ENCODE assay signal across 1 cellular context in genomic region chr9:92790542-92791527, GRCh38.
A peak's percentile ranks its signal among the peaks of the same experiment; 100 is the strongest.
TF ChIP-seq lines count a peak whose summit lies in the region.

No MANE protein-coding gene starts in this region.

TF ChIP-seq in GM12878, 131 proteins besides CTCF, POLR2A, EP300 and RAD21 (continued from another document and continues in another):
- TF ChIP-seq, protein P1, sequence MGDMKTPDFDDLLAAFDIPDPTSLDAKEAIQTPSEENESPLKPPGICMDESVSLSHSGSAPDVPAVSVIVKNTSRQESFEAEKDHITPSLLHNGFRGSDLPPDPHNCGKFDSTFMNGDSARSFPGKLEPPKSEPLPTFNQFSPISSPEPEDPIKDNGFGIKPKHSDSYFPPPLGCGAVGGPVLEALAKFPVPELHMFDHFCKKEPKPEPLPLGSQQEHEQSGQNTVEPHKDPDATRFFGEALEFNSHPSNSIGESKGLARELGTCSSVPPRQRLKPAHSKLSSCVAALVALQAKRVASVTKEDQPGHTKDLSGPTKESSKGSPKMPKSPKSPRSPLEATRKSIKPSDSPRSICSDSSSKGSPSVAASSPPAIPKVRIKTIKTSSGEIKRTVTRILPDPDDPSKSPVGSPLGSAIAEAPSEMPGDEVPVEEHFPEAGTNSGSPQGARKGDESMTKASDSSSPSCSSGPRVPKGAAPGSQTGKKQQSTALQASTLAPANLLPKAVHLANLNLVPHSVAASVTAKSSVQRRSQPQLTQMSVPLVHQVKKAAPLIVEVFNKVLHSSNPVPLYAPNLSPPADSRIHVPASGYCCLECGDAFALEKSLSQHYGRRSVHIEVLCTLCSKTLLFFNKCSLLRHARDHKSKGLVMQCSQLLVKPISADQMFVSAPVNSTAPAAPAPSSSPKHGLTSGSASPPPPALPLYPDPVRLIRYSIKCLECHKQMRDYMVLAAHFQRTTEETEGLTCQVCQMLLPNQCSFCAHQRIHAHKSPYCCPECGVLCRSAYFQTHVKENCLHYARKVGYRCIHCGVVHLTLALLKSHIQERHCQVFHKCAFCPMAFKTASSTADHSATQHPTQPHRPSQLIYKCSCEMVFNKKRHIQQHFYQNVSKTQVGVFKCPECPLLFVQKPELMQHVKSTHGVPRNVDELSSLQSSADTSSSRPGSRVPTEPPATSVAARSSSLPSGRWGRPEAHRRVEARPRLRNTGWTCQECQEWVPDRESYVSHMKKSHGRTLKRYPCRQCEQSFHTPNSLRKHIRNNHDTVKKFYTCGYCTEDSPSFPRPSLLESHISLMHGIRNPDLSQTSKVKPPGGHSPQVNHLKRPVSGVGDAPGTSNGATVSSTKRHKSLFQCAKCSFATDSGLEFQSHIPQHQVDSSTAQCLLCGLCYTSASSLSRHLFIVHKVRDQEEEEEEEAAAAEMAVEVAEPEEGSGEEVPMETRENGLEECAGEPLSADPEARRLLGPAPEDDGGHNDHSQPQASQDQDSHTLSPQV (IDR thresholded peaks at IDR 0.05): no peak
- TF ChIP-seq TARDBP (IDR thresholded peaks at IDR 0.05; ENCODE audit: borderline replicate concordance) (no peak), SKIL (IDR thresholded peaks at IDR 0.05; ENCODE audit: low read depth, poor library complexity, severe bottlenecking) (no peak), SMAD5 (IDR thresholded peaks at IDR 0.05; ENCODE audit: low read depth) (no peak), BHLHE40 (IDR thresholded peaks at IDR 0.05; ENCODE audit: borderline replicate concordance in 1 of 2, low read depth in 2 of 2, low read length in 1 of 2) (no peak), CBX5 (IDR thresholded peaks at IDR 0.05; ENCODE audit: low read depth) (no peak), CBFB (IDR thresholded peaks at IDR 0.05; ENCODE audit: low read depth) (0 out of 2 replicates have a peak, but pooled peaks have one; percentile 55), ZNF24 (IDR thresholded peaks at IDR 0.05) (no peak), HCFC1 (IDR thresholded peaks at IDR 0.05; ENCODE audit: low read length) (no peak), NFIC (IDR thresholded peaks at IDR 0.05; ENCODE audit: low read depth, low read length) (0 out of 2 replicates have a peak, but pooled peaks have one; percentile 25), EGR1 (IDR thresholded peaks at IDR 0.05; ENCODE audit: borderline replicate concordance in 1 of 2, low read depth in 2 of 2, low read length in 2 of 2) (no peak), NBN (IDR thresholded peaks at IDR 0.05) (no peak), NFYA (IDR thresholded peaks at IDR 0.05; ENCODE audit: borderline replicate concordance, low read depth, low read length) (no peak), TCF3 (IDR thresholded peaks at IDR 0.05; ENCODE audit: borderline replicate concordance, insufficient read depth, low read depth, low read length) (no peak), EED (IDR thresholded peaks at IDR 0.05; ENCODE audit: low read depth) (peak; percentile 46; the same call in 1 of the 2 replicates), NR2F1 (conservative IDR thresholded peaks at IDR 0.05) (no peak), IKZF2 (IDR thresholded peaks at IDR 0.05) (no peak), SIN3A (IDR thresholded peaks at IDR 0.05; ENCODE audit: low read depth, low read length) (no peak), SIX5 (IDR thresholded peaks at IDR 0.05; ENCODE audit: low read depth, low read length, severe bottlenecking) (no peak), TBL1XR1 (IDR thresholded peaks at IDR 0.05; ENCODE audit: low read depth, low read length) (peak; percentile 63; the same call in 1 of the 2 replicates), TCF7 (IDR thresholded peaks at IDR 0.05; ENCODE audit: borderline replicate concordance) (no peak), CREB1 (IDR thresholded peaks at IDR 0.05; ENCODE audit: low read depth) (no peak), IKZF1 (conservative IDR thresholded peaks at IDR 0.05) (no peak), IRF4 (IDR thresholded peaks at IDR 0.05; ENCODE audit: low read depth, low read length) (peak; percentile 58; the same call in 1 of the 2 replicates), TCF12 (IDR thresholded peaks at IDR 0.05; ENCODE audit: low read depth, low read length) (0 out of 2 replicates have a peak, but pooled peaks have one; percentile 14), ZNF217 (IDR thresholded peaks at IDR 0.05) (no peak), RUNX3 (IDR thresholded peaks at IDR 0.05; ENCODE audit: low read length) (peak; percentile 66), CHD2 (IDR thresholded peaks at IDR 0.05; ENCODE audit: borderline replicate concordance, low read depth, low read length) (no peak), YBX1 (IDR thresholded peaks at IDR 0.05) (no peak), KLF5 (IDR thresholded peaks at IDR 0.05; ENCODE audit: partially characterized antibody) (no peak), RELA (IDR thresholded peaks at IDR 0.05; ENCODE audit: borderline replicate concordance, partially characterized antibody) (peak; percentile 27), ZBED1 (IDR thresholded peaks at IDR 0.05; ENCODE audit: borderline replicate concordance) (no peak), GATAD2B (conservative IDR thresholded peaks at IDR 0.05; ENCODE audit: low read depth) (no peak), YY1 (IDR thresholded peaks at IDR 0.05; ENCODE audit: low read depth, low read length) (0 out of 2 replicates have a peak, but pooled peaks have one; percentile 24), CHD4 (IDR thresholded peaks at IDR 0.05) (no peak), ZNF622 (IDR thresholded peaks at IDR 0.05) (no peak), RB1 (IDR thresholded peaks at IDR 0.05; ENCODE audit: borderline replicate concordance) (peak; percentile 28; the same call in 1 of the 2 replicates), SMC3 (IDR thresholded peaks at IDR 0.05; ENCODE audit: borderline replicate concordance, low read length) (peak; percentile 92), DPF2 (IDR thresholded peaks at IDR 0.05) (no peak)
- TF ChIP-seq, protein P2, sequence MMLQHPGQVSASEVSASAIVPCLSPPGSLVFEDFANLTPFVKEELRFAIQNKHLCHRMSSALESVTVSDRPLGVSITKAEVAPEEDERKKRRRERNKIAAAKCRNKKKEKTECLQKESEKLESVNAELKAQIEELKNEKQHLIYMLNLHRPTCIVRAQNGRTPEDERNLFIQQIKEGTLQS (IDR thresholded peaks at IDR 0.05; ENCODE audit: borderline replicate concordance, extremely low read depth, low read depth, low read length): no peak
- TF ChIP-seq, protein P3, sequence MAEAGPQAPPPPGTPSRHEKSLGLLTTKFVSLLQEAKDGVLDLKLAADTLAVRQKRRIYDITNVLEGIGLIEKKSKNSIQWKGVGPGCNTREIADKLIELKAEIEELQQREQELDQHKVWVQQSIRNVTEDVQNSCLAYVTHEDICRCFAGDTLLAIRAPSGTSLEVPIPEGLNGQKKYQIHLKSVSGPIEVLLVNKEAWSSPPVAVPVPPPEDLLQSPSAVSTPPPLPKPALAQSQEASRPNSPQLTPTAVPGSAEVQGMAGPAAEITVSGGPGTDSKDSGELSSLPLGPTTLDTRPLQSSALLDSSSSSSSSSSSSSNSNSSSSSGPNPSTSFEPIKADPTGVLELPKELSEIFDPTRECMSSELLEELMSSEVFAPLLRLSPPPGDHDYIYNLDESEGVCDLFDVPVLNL (IDR thresholded peaks at IDR 0.05; ENCODE audit: low read depth, low read length): no peak
- TF ChIP-seq, protein P4, sequence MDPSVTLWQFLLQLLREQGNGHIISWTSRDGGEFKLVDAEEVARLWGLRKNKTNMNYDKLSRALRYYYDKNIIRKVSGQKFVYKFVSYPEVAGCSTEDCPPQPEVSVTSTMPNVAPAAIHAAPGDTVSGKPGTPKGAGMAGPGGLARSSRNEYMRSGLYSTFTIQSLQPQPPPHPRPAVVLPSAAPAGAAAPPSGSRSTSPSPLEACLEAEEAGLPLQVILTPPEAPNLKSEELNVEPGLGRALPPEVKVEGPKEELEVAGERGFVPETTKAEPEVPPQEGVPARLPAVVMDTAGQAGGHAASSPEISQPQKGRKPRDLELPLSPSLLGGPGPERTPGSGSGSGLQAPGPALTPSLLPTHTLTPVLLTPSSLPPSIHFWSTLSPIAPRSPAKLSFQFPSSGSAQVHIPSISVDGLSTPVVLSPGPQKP (IDR thresholded peaks at IDR 0.05; ENCODE audit: low read depth, low read length): no peak
- TF ChIP-seq, protein P5, sequence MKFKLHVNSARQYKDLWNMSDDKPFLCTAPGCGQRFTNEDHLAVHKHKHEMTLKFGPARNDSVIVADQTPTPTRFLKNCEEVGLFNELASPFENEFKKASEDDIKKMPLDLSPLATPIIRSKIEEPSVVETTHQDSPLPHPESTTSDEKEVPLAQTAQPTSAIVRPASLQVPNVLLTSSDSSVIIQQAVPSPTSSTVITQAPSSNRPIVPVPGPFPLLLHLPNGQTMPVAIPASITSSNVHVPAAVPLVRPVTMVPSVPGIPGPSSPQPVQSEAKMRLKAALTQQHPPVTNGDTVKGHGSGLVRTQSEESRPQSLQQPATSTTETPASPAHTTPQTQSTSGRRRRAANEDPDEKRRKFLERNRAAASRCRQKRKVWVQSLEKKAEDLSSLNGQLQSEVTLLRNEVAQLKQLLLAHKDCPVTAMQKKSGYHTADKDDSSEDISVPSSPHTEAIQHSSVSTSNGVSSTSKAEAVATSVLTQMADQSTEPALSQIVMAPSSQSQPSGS (IDR thresholded peaks at IDR 0.05; ENCODE audit: low read length): no peak
- TF ChIP-seq, protein P6, sequence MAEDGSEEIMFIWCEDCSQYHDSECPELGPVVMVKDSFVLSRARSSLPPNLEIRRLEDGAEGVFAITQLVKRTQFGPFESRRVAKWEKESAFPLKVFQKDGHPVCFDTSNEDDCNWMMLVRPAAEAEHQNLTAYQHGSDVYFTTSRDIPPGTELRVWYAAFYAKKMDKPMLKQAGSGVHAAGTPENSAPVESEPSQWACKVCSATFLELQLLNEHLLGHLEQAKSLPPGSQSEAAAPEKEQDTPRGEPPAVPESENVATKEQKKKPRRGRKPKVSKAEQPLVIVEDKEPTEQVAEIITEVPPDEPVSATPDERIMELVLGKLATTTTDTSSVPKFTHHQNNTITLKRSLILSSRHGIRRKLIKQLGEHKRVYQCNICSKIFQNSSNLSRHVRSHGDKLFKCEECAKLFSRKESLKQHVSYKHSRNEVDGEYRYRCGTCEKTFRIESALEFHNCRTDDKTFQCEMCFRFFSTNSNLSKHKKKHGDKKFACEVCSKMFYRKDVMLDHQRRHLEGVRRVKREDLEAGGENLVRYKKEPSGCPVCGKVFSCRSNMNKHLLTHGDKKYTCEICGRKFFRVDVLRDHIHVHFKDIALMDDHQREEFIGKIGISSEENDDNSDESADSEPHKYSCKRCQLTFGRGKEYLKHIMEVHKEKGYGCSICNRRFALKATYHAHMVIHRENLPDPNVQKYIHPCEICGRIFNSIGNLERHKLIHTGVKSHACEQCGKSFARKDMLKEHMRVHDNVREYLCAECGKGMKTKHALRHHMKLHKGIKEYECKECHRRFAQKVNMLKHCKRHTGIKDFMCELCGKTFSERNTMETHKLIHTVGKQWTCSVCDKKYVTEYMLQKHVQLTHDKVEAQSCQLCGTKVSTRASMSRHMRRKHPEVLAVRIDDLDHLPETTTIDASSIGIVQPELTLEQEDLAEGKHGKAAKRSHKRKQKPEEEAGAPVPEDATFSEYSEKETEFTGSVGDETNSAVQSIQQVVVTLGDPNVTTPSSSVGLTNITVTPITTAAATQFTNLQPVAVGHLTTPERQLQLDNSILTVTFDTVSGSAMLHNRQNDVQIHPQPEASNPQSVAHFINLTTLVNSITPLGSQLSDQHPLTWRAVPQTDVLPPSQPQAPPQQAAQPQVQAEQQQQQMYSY (CRISPR knock-in tag; IDR thresholded peaks at IDR 0.05): no peak
- TF ChIP-seq, protein P7, sequence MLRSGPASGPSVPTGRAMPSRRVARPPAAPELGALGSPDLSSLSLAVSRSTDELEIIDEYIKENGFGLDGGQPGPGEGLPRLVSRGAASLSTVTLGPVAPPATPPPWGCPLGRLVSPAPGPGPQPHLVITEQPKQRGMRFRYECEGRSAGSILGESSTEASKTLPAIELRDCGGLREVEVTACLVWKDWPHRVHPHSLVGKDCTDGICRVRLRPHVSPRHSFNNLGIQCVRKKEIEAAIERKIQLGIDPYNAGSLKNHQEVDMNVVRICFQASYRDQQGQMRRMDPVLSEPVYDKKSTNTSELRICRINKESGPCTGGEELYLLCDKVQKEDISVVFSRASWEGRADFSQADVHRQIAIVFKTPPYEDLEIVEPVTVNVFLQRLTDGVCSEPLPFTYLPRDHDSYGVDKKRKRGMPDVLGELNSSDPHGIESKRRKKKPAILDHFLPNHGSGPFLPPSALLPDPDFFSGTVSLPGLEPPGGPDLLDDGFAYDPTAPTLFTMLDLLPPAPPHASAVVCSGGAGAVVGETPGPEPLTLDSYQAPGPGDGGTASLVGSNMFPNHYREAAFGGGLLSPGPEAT (IDR thresholded peaks at IDR 0.05; ENCODE audit: low read depth): peak; percentile 65
- TF ChIP-seq, protein P8, sequence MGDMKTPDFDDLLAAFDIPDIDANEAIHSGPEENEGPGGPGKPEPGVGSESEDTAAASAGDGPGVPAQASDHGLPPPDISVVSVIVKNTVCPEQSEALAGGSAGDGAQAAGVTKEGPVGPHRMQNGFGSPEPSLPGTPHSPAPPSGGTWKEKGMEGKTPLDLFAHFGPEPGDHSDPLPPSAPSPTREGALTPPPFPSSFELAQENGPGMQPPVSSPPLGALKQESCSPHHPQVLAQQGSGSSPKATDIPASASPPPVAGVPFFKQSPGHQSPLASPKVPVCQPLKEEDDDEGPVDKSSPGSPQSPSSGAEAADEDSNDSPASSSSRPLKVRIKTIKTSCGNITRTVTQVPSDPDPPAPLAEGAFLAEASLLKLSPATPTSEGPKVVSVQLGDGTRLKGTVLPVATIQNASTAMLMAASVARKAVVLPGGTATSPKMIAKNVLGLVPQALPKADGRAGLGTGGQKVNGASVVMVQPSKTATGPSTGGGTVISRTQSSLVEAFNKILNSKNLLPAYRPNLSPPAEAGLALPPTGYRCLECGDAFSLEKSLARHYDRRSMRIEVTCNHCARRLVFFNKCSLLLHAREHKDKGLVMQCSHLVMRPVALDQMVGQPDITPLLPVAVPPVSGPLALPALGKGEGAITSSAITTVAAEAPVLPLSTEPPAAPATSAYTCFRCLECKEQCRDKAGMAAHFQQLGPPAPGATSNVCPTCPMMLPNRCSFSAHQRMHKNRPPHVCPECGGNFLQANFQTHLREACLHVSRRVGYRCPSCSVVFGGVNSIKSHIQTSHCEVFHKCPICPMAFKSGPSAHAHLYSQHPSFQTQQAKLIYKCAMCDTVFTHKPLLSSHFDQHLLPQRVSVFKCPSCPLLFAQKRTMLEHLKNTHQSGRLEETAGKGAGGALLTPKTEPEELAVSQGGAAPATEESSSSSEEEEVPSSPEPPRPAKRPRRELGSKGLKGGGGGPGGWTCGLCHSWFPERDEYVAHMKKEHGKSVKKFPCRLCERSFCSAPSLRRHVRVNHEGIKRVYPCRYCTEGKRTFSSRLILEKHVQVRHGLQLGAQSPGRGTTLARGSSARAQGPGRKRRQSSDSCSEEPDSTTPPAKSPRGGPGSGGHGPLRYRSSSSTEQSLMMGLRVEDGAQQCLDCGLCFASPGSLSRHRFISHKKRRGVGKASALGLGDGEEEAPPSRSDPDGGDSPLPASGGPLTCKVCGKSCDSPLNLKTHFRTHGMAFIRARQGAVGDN (IDR thresholded peaks at IDR 0.05): no peak
